Comparison of ENCODE assay signal across 9 cellular contexts in genomic region chr6:34986845-34987246, GRCh38.
DNase-seq lines count a peak whose midpoint lies in the region; ATAC-seq, FAIRE-seq and TF ChIP-seq lines count a peak whose summit lies in the region.
"Had no signal": no experiment of that assay in that cellular context is flagged by ENCODE, and none has a peak within 500 bp of the region (broad histone marks: within the 10 kb centered on the region; RNA-seq: fewer than 3 reads in every experiment).

No MANE protein-coding gene starts in this region.

- TF ChIP-seq CTCF in DND-41 (IDR thresholded peaks at IDR 0.05; ENCODE audit: borderline replicate concordance, extremely low read depth, low read length, poor library complexity, severe bottlenecking) (peak; percentile 89), pancreas (IDR thresholded peaks at IDR 0.05) (peak; percentile 56 to 80 (median 68)), upper lobe of left lung (IDR thresholded peaks at IDR 0.05) (peak; percentile 64 to 88 (median 83))

- no peak overlapping the region for H3K4me3 ChIP-seq in DND-41 (ENCODE audit: low read depth in 1 of 2, low read length in 2 of 2)
- no peak overlapping the region for H3K4me3 ChIP-seq in pancreas
- H3K4me3 ChIP-seq in upper lobe of left lung, result no peak overlapping the region

- H3K27me3 ChIP-seq in DND-41 (ENCODE audit: insufficient read depth, low read length, poor library complexity) (no peaks in the 10 kb centered on the region), pancreas (no peaks in the 10 kb centered on the region), upper lobe of left lung (no peaks in the 10 kb centered on the region)

- DNase-seq in DND-41 (peak; percentile 59), MV-4-11 (lab: John Stamatoyannopoulos, UW) (peak; percentile 45), SK-MEL-5 (ENCODE audit: low read depth, low spot score) (peak; percentile 91), glomerular visceral epithelial cell (ENCODE audit: extremely low spot score) (peak; percentile 71), pancreas (peak in 5 of 6 donors; percentile 21 to 62 (median 48)), upper lobe of left lung (peak in 1 of 2 donors; percentile 73)
- DNase-seq in activated naive CD4-positive, alpha-beta T cell treated with anti-CD3 and anti-CD28 coated beads, Interleukin-2, amount 10 ng/mL, durations not matched to agents 7 days and 5 days, result peak; percentile 77

- no peaks in the 10 kb centered on the region for H3K27me3 Mint-ChIP-seq in activated naive CD4-positive, alpha-beta T cell treated with anti-CD3 and anti-CD28 coated beads, Interleukin-2, amount 10 ng/mL, durations not matched to agents 7 days and 5 days
- H3K27me3 Mint-ChIP-seq: activated naive CD8-positive, alpha-beta T cell had no signal

- no peak overlapping the region for H3K4me3 Mint-ChIP-seq in activated naive CD4-positive, alpha-beta T cell treated with anti-CD3 and anti-CD28 coated beads, Interleukin-2, amount 10 ng/mL, durations not matched to agents 7 days and 5 days
- H3K4me3 Mint-ChIP-seq: activated naive CD8-positive, alpha-beta T cell had no signal

- H3K9me3 Mint-ChIP-seq in activated naive CD4-positive, alpha-beta T cell treated with anti-CD3 and anti-CD28 coated beads, Interleukin-2, amount 10 ng/mL, durations not matched to agents 7 days and 5 days, result no peaks in the 10 kb centered on the region

- CTCF ChIA-PET in activated naive CD4-positive, alpha-beta T cell treated with anti-CD3 and anti-CD28 coated beads, Interleukin-2, amount 10 ng/mL, durations not matched to agents 7 days and 5 days (lab: Charles Lee), result interaction anchor here (0.6 to 5.6 kb wide), 25 partner anchors 10 to 479 kb away, joined by 3 to 56 read pairs (median 5); no protein-coding TSS in a partner anchor

- H3K79me2 ChIP-seq in DND-41 (ENCODE audit: insufficient read depth, low read length), result no peaks in the 10 kb centered on the region

- H3K4me1 ChIP-seq in DND-41 (ENCODE audit: insufficient read depth, low read length) (no peaks in the 10 kb centered on the region), pancreas (no peaks in the 10 kb centered on the region), upper lobe of left lung (peaks cover 0 to 11% (median 7%) of the 10 kb centered on the region in 4 donors)

- no peak overlapping the region for H3K9ac ChIP-seq in DND-41 (ENCODE audit: low read depth, low read length)

- H3K9me3 ChIP-seq in DND-41 (ENCODE audit: insufficient read depth, low read length, severe bottlenecking), result no peaks in the 10 kb centered on the region
- H3K9me3 ChIP-seq in pancreas, result no peaks in the 10 kb centered on the region
- no peaks in the 10 kb centered on the region for H3K9me3 ChIP-seq in upper lobe of left lung

- no peak for TF ChIP-seq POLR2A in upper lobe of left lung (IDR thresholded peaks at IDR 0.05)

- no peaks in the 10 kb centered on the region for H3K4me1 Mint-ChIP-seq in activated naive CD4-positive, alpha-beta T cell treated with anti-CD3 and anti-CD28 coated beads, Interleukin-2, amount 10 ng/mL, durations not matched to agents 7 days and 5 days

- ATAC-seq in DND-41 (ENCODE audit: insufficient read depth, low read depth), result peak; percentile 65
- peak; percentile 55 to 87 (median 82) for ATAC-seq in pancreas
- ATAC-seq in upper lobe of left lung (ENCODE audit: low FRiP score in 2 of 2), result peak; percentile 86 to 87
- ATAC-seq in GM18867 (IDR thresholded peaks at IDR 0.05; ENCODE audit: unreplicated experiment), result no peak

- WGBS in pancreas, 2 donors, result 22 to 25% methylated on average over 3 of the region's 3 CpGs
- 15 to 16% methylated on average over 3 of the region's 3 CpGs for WGBS in upper lobe of left lung, 2 donors

- H3K36me3 Mint-ChIP-seq in activated naive CD4-positive, alpha-beta T cell treated with anti-CD3 and anti-CD28 coated beads, Interleukin-2, amount 10 ng/mL, durations not matched to agents 7 days and 5 days, result peaks cover 6% of the 10 kb centered on the region

- no peak for TF ChIP-seq EP300 in upper lobe of left lung (IDR thresholded peaks at IDR 0.05)

- H2AFZ ChIP-seq in DND-41 (ENCODE audit: low read depth, low read length), result no peak overlapping the region

- no peaks in the 10 kb centered on the region for H4K20me1 ChIP-seq in DND-41 (ENCODE audit: insufficient read depth, low read length)

- no peak overlapping the region for H3K27ac Mint-ChIP-seq in activated naive CD4-positive, alpha-beta T cell treated with anti-CD3 and anti-CD28 coated beads, Interleukin-2, amount 10 ng/mL, durations not matched to agents 7 days and 5 days
- H3K27ac Mint-ChIP-seq: activated naive CD8-positive, alpha-beta T cell had no signal

- H3K36me3 ChIP-seq in DND-41 (ENCODE audit: insufficient read depth, low read length) (peaks cover 47% of the 10 kb centered on the region), pancreas (peaks cover 0 to 28% (median 2%) of the 10 kb centered on the region in 3 donors), upper lobe of left lung (peaks cover 13 to 87% (median 40%) of the 10 kb centered on the region in 4 donors)

- H3K27ac ChIP-seq in DND-41 (ENCODE audit: low read length), result no peak overlapping the region
- no peak overlapping the region for H3K27ac ChIP-seq in pancreas
- H3K27ac ChIP-seq in upper lobe of left lung, result peak overlapping the region in 1 of 4 donors; percentile 36

- H3K4me2 ChIP-seq in DND-41 (ENCODE audit: insufficient read depth, low read length), result no peak overlapping the region

- FAIRE-seq in pancreas (lab: Jason Lieb, UNC), result no peak

- intact Hi-C loops in pancreas (cut with DNase I), result loop anchor here in 2 of 3 donors (5.0 kb wide), 2 partner anchors 150 to 155 kb away; partner anchors contain the start of gene TCP11 (in 1 of the 2)

- in situ Hi-C loops in SK-MEL-5 (cut with HindIII; ENCODE audit: low pct_unique_long_range_greater_than_20kb, low sequenced_read_pairs), result no loop called here
